8 cellular contexts compared by ENCODE assay signal in genomic region chr20:34069341-34070078, GRCh38. TPM values are rescaled to one million over a fixed set of nuclear protein-coding genes. Genes with fewer than 3 reads are reported as not detected.
DNase-seq lines count a peak whose midpoint lies in the region; ATAC-seq and TF ChIP-seq lines count a peak whose summit lies in the region.

No MANE protein-coding gene starts in this region.

- H3K9me3 Mint-ChIP-seq in CD8-positive, alpha-beta memory T cell: no peaks in the 10 kb centered on the region

- ATAC-seq in GM21723 (IDR thresholded peaks at IDR 0.05; ENCODE audit: unreplicated experiment) (peak; percentile 62), HG03025 (IDR thresholded peaks at IDR 0.05; ENCODE audit: low FRiP score, unreplicated experiment) (no peak)

- H3K9me2 ChIP-seq in SU-DHL-6 (replicated peaks; ENCODE audit: insufficient read depth, low read length): no peaks in the 10 kb centered on the region

- no peak overlapping the region for H3K4me3 Mint-ChIP-seq in CD8-positive, alpha-beta memory T cell

- intact Hi-C loops in left ventricle myocardium inferior (cut with micrococcal nuclease): loop anchor here (5.0 kb wide), 1 partner anchor 137 kb away; no protein-coding TSS in a partner anchor

- H3K4me1 Mint-ChIP-seq in CD8-positive, alpha-beta memory T cell: peaks cover 39 to 60% (median 52%) of the 10 kb centered on the region in 3 donors

- H3K9me3 ChIP-seq in CD8-positive, alpha-beta memory T cell (ENCODE audit: low read length): no peaks in the 10 kb centered on the region
- H3K9me3 ChIP-seq in SU-DHL-6 (ENCODE audit: insufficient read depth, low read length) (no peaks in the 10 kb centered on the region), left ventricle myocardium inferior (replicated peaks) (no peaks in the 10 kb centered on the region)

- no peak overlapping the region for H3K4me2 ChIP-seq in SU-DHL-6 (ENCODE audit: low read depth, low read length, poor library complexity, severe bottlenecking)

- POLR2A ChIA-PET in CD8-positive, alpha-beta memory T cell (lab: Charles Lee): interaction anchor here (0.5 kb wide), 1 partner anchor 108 kb away, joined by 3 read pairs; no protein-coding TSS in a partner anchor

- H3K9ac ChIP-seq in SU-DHL-6 (ENCODE audit: low read length): no peak overlapping the region

- peaks cover 4% of the 10 kb centered on the region; the same call in 1 of the 2 replicates for H3F3A ChIP-seq in SU-DHL-6 (ENCODE audit: insufficient read depth)

- H3K4me3 ChIP-seq in CD8-positive, alpha-beta memory T cell (ENCODE audit: low read length): no peak overlapping the region
- no peak overlapping the region for H3K4me3 ChIP-seq in SU-DHL-6 (ENCODE audit: insufficient read depth, low read length, poor library complexity, severe bottlenecking)
- no peak overlapping the region for H3K4me3 ChIP-seq in left ventricle myocardium inferior

- no peaks in the 10 kb centered on the region for H3K27me3 Mint-ChIP-seq in CD8-positive, alpha-beta memory T cell

- H3K27ac ChIP-seq in CD8-positive, alpha-beta memory T cell (ENCODE audit: low read depth, low read length): no peak overlapping the region
- H3K27ac ChIP-seq in SU-DHL-6 (ENCODE audit: low read depth, low read length) (no peak overlapping the region), left ventricle myocardium inferior (replicated peaks) (peak overlapping the region; percentile 35)

- H3K36me3 ChIP-seq in CD8-positive, alpha-beta memory T cell (ENCODE audit: insufficient read depth, low read length): peaks cover 19% of the 10 kb centered on the region
- H3K36me3 ChIP-seq in SU-DHL-6 (ENCODE audit: low read length): 0 out of 2 replicates have a peak, but pooled peaks cover 3% of the 10 kb centered on the region
- peaks cover 21% of the 10 kb centered on the region for H3K36me3 ChIP-seq in left ventricle myocardium inferior

- H3K27ac Mint-ChIP-seq in CD8-positive, alpha-beta memory T cell: peak overlapping the region in 7 of 8 donors; percentile 37 to 78 (median 68)

- TF ChIP-seq CTCF in SU-DHL-6 (IDR thresholded peaks at IDR 0.05; ENCODE audit: insufficient read depth, low read length, poor library complexity, severe bottlenecking) (peak; percentile 80), left ventricle myocardium inferior (IDR thresholded peaks at IDR 0.05; ENCODE audit: borderline replicate concordance) (peak; percentile 90)

- H4K20me1 ChIP-seq in SU-DHL-6 (ENCODE audit: low read depth, low read length): no peaks in the 10 kb centered on the region

- peaks cover 81% of the 10 kb centered on the region for H3K79me2 ChIP-seq in SU-DHL-6 (ENCODE audit: insufficient read depth, low read length)

- no peaks in the 10 kb centered on the region for H3K27me3 ChIP-seq in CD8-positive, alpha-beta memory T cell (ENCODE audit: insufficient read depth, low read length, poor library complexity, severe bottlenecking)
- H3K27me3 ChIP-seq in SU-DHL-6 (ENCODE audit: low read length) (no peaks in the 10 kb centered on the region), left ventricle myocardium inferior (ENCODE audit: low read depth) (no peaks in the 10 kb centered on the region)

- CTCF ChIA-PET in CD8-positive, alpha-beta memory T cell (lab: Charles Lee): interaction anchor here (0.6 to 4.2 kb wide), 19 partner anchors 8 to 259 kb away, joined by 3 to 45 read pairs (median 4); partner anchors contain the start of genes CHMP4B and EIF2S2

- peaks cover 13% of the 10 kb centered on the region for H3K4me1 ChIP-seq in CD8-positive, alpha-beta memory T cell (ENCODE audit: insufficient read depth, low read length)
- H3K4me1 ChIP-seq in left ventricle myocardium inferior: peaks cover 55% of the 10 kb centered on the region

- H3K36me3 Mint-ChIP-seq in CD8-positive, alpha-beta memory T cell: peaks cover 0 to 46% (median 4%) of the 10 kb centered on the region in 3 donors

- DNase-seq in CD8-positive, alpha-beta memory T cell: peak; percentile 24 to 69 (median 39)
- DNase-seq in NCI-H1092 treated with DMSO at 0.1 percent for 48 hours (lab: John Stamatoyannopoulos, UW): peak; percentile 56
- peak; percentile 75 for DNase-seq in amniotic epithelial cell (ENCODE audit: low read depth)
- DNase-seq in left ventricle myocardium inferior: peak; percentile 56
- DNase-seq in putamen (ENCODE audit: low spot score): peak; percentile 84

- H2AFZ ChIP-seq in SU-DHL-6 (ENCODE audit: low read depth, low read length, severe bottlenecking): no peak overlapping the region

RNA-seq across cellular contexts. Expression of gene EIF2S2, which starts 42.5 kb away (rescaled TPM):
- 100 to 1,000 TPM; 128 to 130 TPM for total RNA-seq in CD8-positive, alpha-beta memory T cell
- polyA plus RNA-seq in CD8-positive, alpha-beta memory T cell: 24.2 TPM
- 41.0 TPM for total RNA-seq in left ventricle myocardium inferior
